8 cellular contexts compared by ENCODE assay signal in the genomic region with DNA sequence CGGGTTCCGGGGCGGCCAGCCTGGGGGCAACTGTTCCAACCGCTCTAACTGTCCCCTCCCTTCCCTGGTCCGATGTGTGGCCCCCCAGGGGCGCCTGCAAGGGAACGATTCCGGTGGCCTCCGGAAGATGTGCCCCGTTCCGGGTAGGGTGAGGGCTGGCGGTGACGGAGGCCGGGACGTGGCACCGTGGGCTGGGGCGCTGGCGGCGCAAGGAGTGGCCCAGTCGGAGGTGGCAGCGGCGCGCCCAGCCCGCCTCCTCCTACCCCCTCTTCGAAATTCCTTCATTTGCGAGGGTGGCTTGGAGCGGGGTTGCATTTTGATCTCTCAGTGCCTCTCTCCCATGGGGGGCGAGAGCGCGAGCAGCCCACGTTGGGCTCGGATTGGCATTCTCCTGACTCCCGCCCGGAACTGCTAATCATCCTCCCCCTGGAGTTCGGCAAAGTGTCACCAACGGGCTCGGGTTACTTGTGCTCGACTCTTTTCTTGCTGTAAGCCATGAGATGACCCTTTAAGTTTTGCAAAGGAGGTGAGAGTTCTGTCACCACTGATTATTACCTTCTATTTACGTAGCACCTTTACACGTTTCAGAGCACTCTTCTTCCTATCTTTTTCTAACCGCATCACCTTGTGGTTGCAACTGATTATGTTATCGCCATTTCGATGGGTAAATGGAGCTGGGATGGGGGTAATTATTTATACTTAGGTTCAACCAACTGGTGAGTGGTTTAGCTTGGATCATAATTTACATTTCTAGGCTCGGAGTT. TPM values are rescaled to one million over a fixed set of nuclear protein-coding genes. Genes with fewer than 3 reads are reported as not detected.
A peak's percentile ranks its signal among the peaks of the same experiment; 100 is the strongest.
DNase-seq lines count a peak whose midpoint lies in the region; ATAC-seq and TF ChIP-seq lines count a peak whose summit lies in the region.

No MANE protein-coding gene starts in this region.

- peaks cover 0 to 20% of the 10 kb centered on the region in 2 experiments; a peak in 2 of 4 replicates for H3K79me1 ChIP-seq in IMR-90 (ENCODE audit: low read depth in 1 of 2, low read length in 2 of 2)

- peaks cover 28% of the 10 kb centered on the region for H3K4me1 Mint-ChIP-seq in T-helper 17 cell

- no peaks in the 10 kb centered on the region for H3K27me3 ChIP-seq in IMR-90 (ENCODE audit: control insufficient read depth, insufficient read depth, low read length)
- H3K27me3 ChIP-seq in gastrocnemius medialis: no peaks in the 10 kb centered on the region

- no TSS peak for BruUV-seq in IMR-90 (replicated peaks; lab: Mats Ljungman, UMichigan)

- H2BK20ac ChIP-seq in IMR-90 (ENCODE audit: low read depth, low read length): no peak overlapping the region

- no peak overlapping the region for H2BK15ac ChIP-seq in IMR-90 (ENCODE audit: low read depth, low read length)

- peak overlapping the region; percentile 90 for H3K23ac ChIP-seq in IMR-90 (ENCODE audit: low read depth, low read length)

- H3K4ac ChIP-seq in IMR-90 (ENCODE audit: low read depth, low read length): peak overlapping the region; percentile 82

- peak overlapping the region; percentile 86 for H3K9ac ChIP-seq in IMR-90 (ENCODE audit: low read depth, low read length)

- CTCF ChIA-PET in IMR-90 (lab: Yijun Ruan, JAX): interaction anchor here (0.5 to 1.2 kb wide), 3 partner anchors 11 to 47 kb away, joined by 3 to 7 read pairs (median 5); no protein-coding TSS in a partner anchor

- H2BK120ac ChIP-seq in IMR-90 (ENCODE audit: low read depth, low read length): 0 out of 2 replicates have a peak overlapping the region, but pooled peaks have one; percentile 1

- intact Hi-C loops in IMR-90 (cut with micrococcal nuclease): loop anchor here (1.0 kb wide), 1 partner anchor 53 kb away; the partner anchor contains the start of gene RPL26
- intact Hi-C loops in gastrocnemius medialis (cut with DNase I; ENCODE audit: low total_unique reads): loop anchor here (5.0 to 10.0 kb wide), 2 partner anchors 198 to 214 kb away; partner anchors contain the start of gene MYH10

- no peak; the same call in 1 of the 2 replicates for TF ChIP-seq CTCF in IMR-90 (conservative IDR thresholded peaks at IDR 0.05; ENCODE audit: low read depth, low read length)
- no peak for TF ChIP-seq CTCF in astrocyte of the cerebellum (IDR thresholded peaks at IDR 0.05; ENCODE audit: low read depth, low read length, missing control alignments)
- TF ChIP-seq CTCF in gastrocnemius medialis (IDR thresholded peaks at IDR 0.05 in 4 of 5, conservative IDR thresholded peaks at IDR 0.05 in 1 of 5): no peak

- H3K4me3 ChIP-seq in IMR-90 (ENCODE audit: insufficient read depth, low read depth, low read length): peak overlapping the region; percentile 77
- H3K4me3 ChIP-seq in astrocyte of the cerebellum (ENCODE audit: low read depth, low read length): peak overlapping the region; percentile 97
- peak overlapping the region; percentile 61 to 94 (median 84) for H3K4me3 ChIP-seq in gastrocnemius medialis

- peak; percentile 56 for DNase-seq in Daoy (ENCODE audit: low read depth)
- peak; percentile 56 for DNase-seq in IMR-90
- peak in 2 of 3 donors; percentile 50 to 53 for DNase-seq in T-helper 17 cell
- no peak for DNase-seq in astrocyte of the cerebellum (ENCODE audit: low read depth)
- peak; percentile 7 for DNase-seq in iPS DF 19.7 (ENCODE audit: low read depth, low spot score)
- DNase-seq in gastrocnemius medialis: peak; percentile 52 to 70
- DNase-seq in midbrain (lab: John Stamatoyannopoulos, UW): no peak

- WGBS in IMR-90 (ENCODE audit: extremely low coverage in 2 of 2, insufficient read length in 1 of 2), 2 experiments: 0% methylated on average over 5 of the region's 44 CpGs; no CpG with 5 or more reads in 1 of the 2 experiments

- H2AK9ac ChIP-seq in IMR-90 (replicated peaks; ENCODE audit: low read depth, low read length, poor library complexity): peak overlapping the region; percentile 98

- H3K4me1 ChIP-seq in IMR-90 (ENCODE audit: control insufficient read depth, insufficient read depth, low read length) (no peaks in the 10 kb centered on the region; the same call in 1 of the 2 replicates), gastrocnemius medialis (peaks cover 25 to 30% of the 10 kb centered on the region in 2 donors)

- POLR2A ChIA-PET in IMR-90 (lab: Charles Lee; ENCODE audit: unreplicated experiment): no interaction called here

- H4K8ac ChIP-seq in IMR-90 (ENCODE audit: low read depth in 2 of 2, low read length in 2 of 2): peak overlapping the region in 1 of 2 experiments; percentile 79; a peak in 3 of 4 replicates

- peak overlapping the region; percentile 82 for H2BK5ac ChIP-seq in IMR-90 (ENCODE audit: low read depth, low read length, poor library complexity, severe bottlenecking)

- ATAC-seq in GM21529 (IDR thresholded peaks at IDR 0.05; ENCODE audit: unreplicated experiment) (peak; percentile 39), IMR-90 (ENCODE audit: low read depth) (peak; percentile 69), T-helper 17 cell (peak; percentile 55), gastrocnemius medialis (peak; percentile 80 to 84)

- peak overlapping the region; percentile 95 for H2AFZ ChIP-seq in IMR-90 (replicated peaks; ENCODE audit: low read length, poor library complexity)

- peaks cover 2% of the 10 kb centered on the region for H3K36me3 Mint-ChIP-seq in T-helper 17 cell (ENCODE audit: low read depth)

- peak overlapping the region; percentile 74 for H3K14ac ChIP-seq in IMR-90 (replicated peaks; ENCODE audit: low read depth, low read length)

- H4K20me1 ChIP-seq in IMR-90 (ENCODE audit: insufficient read depth, low read length): peaks cover 50% of the 10 kb centered on the region

- dilution Hi-C loops in IMR-90 (cut with HindIII; ENCODE audit: low sequenced_read_pairs, unreplicated experiment): no loop called here

- H2AK5ac ChIP-seq in IMR-90 (ENCODE audit: low read depth, low read length): peak overlapping the region; percentile 65

- H3K27ac ChIP-seq in IMR-90 (ENCODE audit: insufficient read depth, low read length) (peak overlapping the region; percentile 90), gastrocnemius medialis (peak overlapping the region; percentile 92 to 99 (median 98))

- peaks cover 2% of the 10 kb centered on the region; the same call in 1 of the 2 replicates for H3K9me1 ChIP-seq in IMR-90 (ENCODE audit: insufficient read depth, low read length)

- H4K5ac ChIP-seq in IMR-90 (ENCODE audit: low read depth, low read length): peak overlapping the region; percentile 20; the same call in 1 of the 2 replicates

- no peaks in the 10 kb centered on the region for H3K27me3 Mint-ChIP-seq in T-helper 17 cell

- peak; percentile 27 for TF ChIP-seq POLR2A in IMR-90 (IDR thresholded peaks at IDR 0.05; ENCODE audit: low read depth, low read length)
- TF ChIP-seq POLR2A in gastrocnemius medialis (IDR thresholded peaks at IDR 0.05): peak in 1 of 2 donors; percentile 40

- H3K36me3 ChIP-seq in IMR-90 (ENCODE audit: control insufficient read depth, insufficient read depth, low read length): peaks cover 5% of the 10 kb centered on the region
- H3K36me3 ChIP-seq in gastrocnemius medialis: no peaks in the 10 kb centered on the region

- in situ Hi-C loops in IMR-90 (cut with MboI; ENCODE audit: low sequenced_read_pairs) (no loop called here), astrocyte of the cerebellum (cut with HindIII; ENCODE audit: low sequenced_read_pairs) (no loop called here), gastrocnemius medialis (cut with MboI; ENCODE audit: low sequenced_read_pairs in 4 of 4) (no loop called here)

- H3K4me2 ChIP-seq in IMR-90 (ENCODE audit: low read depth, low read length): peak overlapping the region; percentile 80

- peak overlapping the region; percentile 1 for H3K18ac ChIP-seq in IMR-90 (ENCODE audit: low read depth, low read length)

- peak overlapping the region; percentile 98 for H3K27ac Mint-ChIP-seq in T-helper 17 cell

- TF ChIP-seq RAD21 in IMR-90 (IDR thresholded peaks at IDR 0.05; ENCODE audit: low read length): no peak

- H3K9me3 ChIP-seq in IMR-90 (ENCODE audit: control insufficient read depth, insufficient read depth, low read length) (no peaks in the 10 kb centered on the region), T-helper 17 cell (ENCODE audit: control insufficient read depth, low read length, poor library complexity, severe bottlenecking) (no peaks in the 10 kb centered on the region), gastrocnemius medialis (no peaks in the 10 kb centered on the region)

- peak overlapping the region; percentile 28 for H3K56ac ChIP-seq in IMR-90 (ENCODE audit: extremely low read depth, insufficient read depth, low read length)

- peak overlapping the region; percentile 98 for H3K4me3 Mint-ChIP-seq in T-helper 17 cell

- H4K91ac ChIP-seq in IMR-90 (ENCODE audit: insufficient read depth, low read depth, low read length): peak overlapping the region; percentile 76

TF ChIP-seq in IMR-90, 13 proteins besides CTCF, POLR2A, EP300 and RAD21 (continues in another document):
- TF ChIP-seq FOS (IDR thresholded peaks at IDR 0.05; ENCODE audit: low read depth, low read length) (no peak), NFE2L2 (IDR thresholded peaks at IDR 0.05; ENCODE audit: low read depth, low read length) (no peak)

RNA-seq across cellular contexts. Expression of gene NDEL1, which starts 0.7 kb away (rescaled TPM):
- 17.0 and 20.7 TPM in 2 replicates for total RNA-seq in Daoy (2014; rRNA removed; shearing (Covaris generic))
- total RNA-seq in IMR-90 (2012; rRNA removed): 28.9 and 40.3 TPM in 2 replicates
- polyA plus RNA-seq in IMR-90 (2012; rRNA removed): 95.6 and 97.7 TPM in 2 replicates
- 53.9 and 88.1 TPM in 2 replicates for polyA plus RNA-seq in IMR-90 (2012; cell fraction: cytosol; rRNA removed)
- 152 and 190 TPM in 2 replicates for polyA plus RNA-seq in IMR-90 (2012; cell fraction: nucleus; rRNA removed; ENCODE audit: low replicate concordance)
- total RNA-seq in T-helper 17 cell: 100 to 1,000 TPM; 259 to 267 TPM
- total RNA-seq in gastrocnemius medialis: 10 to 100 TPM; 31.3 to 60.6 (median 41.5) TPM

RNA-seq across cellular contexts. Expression of gene RNF222, which starts 38.7 kb away (rescaled TPM):
- not detected in 2 replicates for total RNA-seq in Daoy (2014; rRNA removed; shearing (Covaris generic))
- total RNA-seq in IMR-90 (2012; rRNA removed): not detected in 2 replicates
- polyA plus RNA-seq in IMR-90 (2012; rRNA removed): not detected in 2 replicates
- not detected in 2 replicates for polyA plus RNA-seq in IMR-90 (2012; cell fraction: cytosol; rRNA removed)
- polyA plus RNA-seq in IMR-90 (2012; cell fraction: nucleus; rRNA removed; ENCODE audit: low replicate concordance): 0.03 TPM in 1 of 2 replicates, not detected in the other
- under 1 TPM; 0.52 to 0.62 TPM for total RNA-seq in T-helper 17 cell
- total RNA-seq in gastrocnemius medialis: not detected

RNA-seq across cellular contexts. Expression of gene RPL26, which starts 53.4 kb away (rescaled TPM):
- 4,153 and 4,235 TPM in 2 replicates for total RNA-seq in Daoy (2014; rRNA removed; shearing (Covaris generic))
- total RNA-seq in IMR-90 (2012; rRNA removed): 5,013 and 5,721 TPM in 2 replicates
- 3,797 and 4,763 TPM in 2 replicates for polyA plus RNA-seq in IMR-90 (2012; rRNA removed)
- polyA plus RNA-seq in IMR-90 (2012; cell fraction: cytosol; rRNA removed): 1,326 and 3,570 TPM in 2 replicates
- 132 and 1,784 TPM in 2 replicates for polyA plus RNA-seq in IMR-90 (2012; cell fraction: nucleus; rRNA removed; ENCODE audit: low replicate concordance)
- total RNA-seq in T-helper 17 cell: 1,000 to 10,000 TPM; 2,731 to 2,885 TPM
- 1,000 to 10,000 TPM; 2,392 to 2,913 (median 2,833) TPM for total RNA-seq in gastrocnemius medialis

Comparison
In these comparisons a context has a peak if more than half of its experiments do, and no peak if none do; other contexts are left out.
1. DNase-seq: peak in Daoy (single experiment), IMR-90 (single experiment), T-helper 17 cell (2 of 3), iPS DF 19.7 (single experiment) and gastrocnemius medialis (2 of 2); none in astrocyte of the cerebellum (single experiment) and midbrain (single experiment).
2. Peak in every context shown above with its lines, with median percentiles within 50 percentile points of each other: ATAC-seq and H3K4me3 ChIP-seq.